10 cellular contexts compared by ENCODE assay signal in genomic region chr17:14813649-14814048, GRCh38.
DNase-seq lines count a peak whose midpoint lies in the region; ATAC-seq and TF ChIP-seq lines count a peak whose summit lies in the region.
"Had no signal": no experiment of that assay in that cellular context is flagged by ENCODE, and none has a peak within 500 bp of the region (broad histone marks: within the 10 kb centered on the region; RNA-seq: fewer than 3 reads in every experiment).

No MANE protein-coding gene starts in this region.

- TF ChIP-seq CTCF in retinal pigment epithelial cell (conservative IDR thresholded peaks at IDR 0.05; ENCODE audit: low read depth, low read length): peak; percentile 36
- TF ChIP-seq CTCF in prostate gland (IDR thresholded peaks at IDR 0.05): peak in 1 of 4 experiments; percentile 16

- no peaks in the 10 kb centered on the region for H3K36me3 ChIP-seq in prostate gland

- no peak overlapping the region for H3K27ac ChIP-seq in prostate gland

- peak; percentile 22 for DNase-seq in activated T-cell treated with anti-CD3 and anti-CD28 coated beads, Interleukin-2, amount 50 U/mL, for 1 hour
- no peak for DNase-seq in activated T-cell treated with anti-CD3 and anti-CD28 coated beads for 4 hours
- DNase-seq in NCI-H1105 treated with DMSO at 0.1 percent for 48 hours (lab: John Stamatoyannopoulos, UW): peak; percentile 1
- DNase-seq in effector CD8-positive, alpha-beta T cell (lab: John Stamatoyannopoulos, UW): peak; percentile 3
- DNase-seq in retinal pigment epithelial cell (ENCODE audit: low read depth): no peak
- no peak for DNase-seq in prostate gland (ENCODE audit: low spot score)
- DNase-seq in middle frontal gyrus (ENCODE audit: extremely low spot score, low spot score): no peak
- DNase-seq: foreskin melanocyte, NCI-H2029 treated with DMSO at 0.1 percent for 48 hours had no signal

- ATAC-seq in HG02763 (IDR thresholded peaks at IDR 0.05; ENCODE audit: unreplicated experiment): no peak

- H3K4me1 ChIP-seq in prostate gland (replicated peaks): no peaks in the 10 kb centered on the region

- no peaks in the 10 kb centered on the region for H3K27me3 ChIP-seq in prostate gland (replicated peaks; ENCODE audit: insufficient read depth)

- intact Hi-C loops in prostate gland (cut with DNase I): no loop called here

- H3K4me3 ChIP-seq in retinal pigment epithelial cell (ENCODE audit: low read length) (no peak overlapping the region), prostate gland (no peak overlapping the region)

- TF ChIP-seq POLR2A in prostate gland (IDR thresholded peaks at IDR 0.05): no peak

- WGBS in prostate gland: 55% methylated on average over 14 of the region's 14 CpGs

- no peaks in the 10 kb centered on the region for H3K9me3 ChIP-seq in prostate gland

Comparison
In these comparisons a context has a peak if more than half of its experiments do, and no peak if none do; other contexts are left out.
1. DNase-seq: peak in activated T-cell treated with anti-CD3 and anti-CD28 coated beads, Interleukin-2, amount 50 U/mL, for 1 hour (single experiment), NCI-H1105 treated with DMSO at 0.1 percent for 48 hours (single experiment) and effector CD8-positive, alpha-beta T cell (single experiment); none in activated T-cell treated with anti-CD3 and anti-CD28 coated beads for 4 hours (single experiment), retinal pigment epithelial cell (single experiment), prostate gland (single experiment) and middle frontal gyrus (single experiment).